ENCODE assay signal across 12 cellular contexts in genomic region chr19:55119053-55119452, GRCh38. TPM values are rescaled to one million over a fixed set of nuclear protein-coding genes. Genes with fewer than 3 reads are reported as not detected.
DNase-seq lines count a peak whose midpoint lies in the region; ATAC-seq and TF ChIP-seq lines count a peak whose summit lies in the region.
"Had no signal": no experiment of that assay in that cellular context is flagged by ENCODE, and none has a peak within 500 bp of the region (broad histone marks: within the 10 kb centered on the region; RNA-seq: fewer than 3 reads in every experiment).

No MANE protein-coding gene starts in this region.

- WGBS in hepatocyte (ENCODE audit: low lambda C conversion rate, missing lambda C conversion rate), result 88% methylated on average over 14 of the region's 14 CpGs
- 57 to 80% (median 71%) methylated on average over 14 of the region's 14 CpGs for WGBS in spleen, 5 donors

- peaks cover 25% of the 10 kb centered on the region for H4K20me1 ChIP-seq in hepatocyte (ENCODE audit: insufficient read depth, poor library complexity, severe bottlenecking)

- peaks cover 29% of the 10 kb centered on the region for H3K4me1 Mint-ChIP-seq in activated T-cell treated with anti-CD3 and anti-CD28 coated beads, Interleukin-2, amount 50 U/mL, for 4 hours (ENCODE audit: low read depth)
- peaks cover 34% of the 10 kb centered on the region for H3K4me1 Mint-ChIP-seq in T-helper 17 cell

- peaks cover 14% of the 10 kb centered on the region for H3K27me3 Mint-ChIP-seq in activated T-cell treated with anti-CD3 and anti-CD28 coated beads, Interleukin-2, amount 50 U/mL, for 4 hours (ENCODE audit: low read depth)
- H3K27me3 Mint-ChIP-seq in T-helper 17 cell, result peaks cover 18% of the 10 kb centered on the region

- intact Hi-C loops in spleen (cut with DNase I; ENCODE audit: low total_unique reads), result no loop called here

- peak overlapping the region; percentile 98 for H3K27ac Mint-ChIP-seq in T-helper 17 cell

- H2AFZ ChIP-seq in hepatocyte, result peak overlapping the region; percentile 34

- H3K9me3 ChIP-seq in T-helper 17 cell (ENCODE audit: control insufficient read depth, low read length, poor library complexity, severe bottlenecking) (no peaks in the 10 kb centered on the region), hepatocyte (ENCODE audit: low read depth) (no peaks in the 10 kb centered on the region), spleen (no peaks in the 10 kb centered on the region)
- H3K9me3 ChIP-seq: tibial nerve had no signal

- H3K27me3 ChIP-seq in hepatocyte (peaks cover 8% of the 10 kb centered on the region), spleen (replicated peaks in 1 of 7) (peaks cover 0 to 11% (median 0%) of the 10 kb centered on the region in 7 donors)

- no peak for TF ChIP-seq POLR2A in spleen (IDR thresholded peaks at IDR 0.05)

- peak overlapping the region; percentile 81 for H3K4me2 ChIP-seq in hepatocyte

- H3K36me3 ChIP-seq in hepatocyte (replicated peaks; ENCODE audit: insufficient read depth, low read depth) (no peaks in the 10 kb centered on the region), spleen (peaks cover 0 to 11% (median 0%) of the 10 kb centered on the region in 6 donors)
- H3K36me3 ChIP-seq: tibial nerve had no signal

- no peak for TF ChIP-seq CTCF in hepatocyte (IDR thresholded peaks at IDR 0.05; ENCODE audit: poor library complexity)
- no peak for TF ChIP-seq CTCF in spleen (IDR thresholded peaks at IDR 0.05 in 8 of 11, conservative IDR thresholded peaks at IDR 0.05 in 3 of 11)
- no peak for TF ChIP-seq CTCF in GM20000 (IDR thresholded peaks at IDR 0.05; ENCODE audit: extremely low read depth, missing control alignments)

- H3K27ac ChIP-seq in hepatocyte (no peak overlapping the region), spleen (peak overlapping the region in 5 of 8 donors; percentile 79 to 94 (median 90))

- peaks cover 30% of the 10 kb centered on the region for H3K79me2 ChIP-seq in hepatocyte

- no peaks in the 10 kb centered on the region for H3K36me3 Mint-ChIP-seq in activated T-cell treated with anti-CD3 and anti-CD28 coated beads, Interleukin-2, amount 50 U/mL, for 4 hours (ENCODE audit: insufficient read depth)
- peaks cover 12% of the 10 kb centered on the region for H3K36me3 Mint-ChIP-seq in T-helper 17 cell (ENCODE audit: low read depth)

- no peaks in the 10 kb centered on the region for H3K9me3 Mint-ChIP-seq in activated T-cell treated with anti-CD3 and anti-CD28 coated beads, Interleukin-2, amount 50 U/mL, for 4 hours

- H3K4me1 ChIP-seq in hepatocyte (ENCODE audit: insufficient read depth), result peaks cover 19% of the 10 kb centered on the region
- peaks cover 15 to 43% (median 34%) of the 10 kb centered on the region in 6 donors for H3K4me1 ChIP-seq in spleen

- no peak for ATAC-seq in activated T-cell treated with anti-CD3 and anti-CD28 coated beads, Interleukin-2, amount 50 U/mL, for 4 hours
- ATAC-seq in T-helper 17 cell (peak; percentile 12), HG03378 (IDR thresholded peaks at IDR 0.05; ENCODE audit: unreplicated experiment) (no peak)

- no peaks in the 10 kb centered on the region for H3K9me2 ChIP-seq in hepatocyte (replicated peaks; ENCODE audit: insufficient read depth)

- H3K4me3 Mint-ChIP-seq in activated T-cell treated with anti-CD3 and anti-CD28 coated beads, Interleukin-2, amount 50 U/mL, for 4 hours, result peak overlapping the region; percentile 96
- peak overlapping the region; percentile 98 for H3K4me3 Mint-ChIP-seq in T-helper 17 cell

- DNase-seq in activated T-cell treated with anti-CD3 and anti-CD28 coated beads, Interleukin-2, amount 50 U/mL, for 4 hours, result no peak
- DNase-seq in activated T-cell treated with anti-CD3 and anti-CD28 coated beads for 4 hours (no peak), T-helper 17 cell (peak in 1 of 3 donors; percentile 37), hepatocyte (ENCODE audit: low spot score) (no peak), spleen (no peak), GM20000 (ENCODE audit: low spot score) (no peak), OCI-M1 (lab: John Stamatoyannopoulos, UW) (no peak)
- DNase-seq: NCI-H2107; stimulated activated CD4-positive, alpha-beta T cell treated with anti-CD3 and anti-CD28 coated beads, Interleukin-4, amount 100 ng/mL, for 1 hour had no signal

- no peak overlapping the region for H3K4me3 ChIP-seq in hepatocyte
- H3K4me3 ChIP-seq in spleen, result peak overlapping the region in 1 of 8 donors; percentile 96

RNA-seq across cellular contexts. Expression of gene PPP1R12C, which starts 1.6 kb away (rescaled TPM):
- total RNA-seq in activated T-cell treated with anti-CD3 and anti-CD28 coated beads, Interleukin-2, amount 50 U/mL, for 4 hours, result 100 to 1,000 TPM in 2 of 3 donors, 10 to 100 TPM in 1; 95.6 to 105 (median 104) TPM
- total RNA-seq in T-helper 17 cell (100 to 1,000 TPM; 133 to 173 TPM), hepatocyte (69.7 and 71.8 TPM in 2 replicates), spleen (100 to 1,000 TPM in 5 of 7 donors, 10 to 100 TPM in 2; 88.2 to 193 (median 129) TPM)
- polyA plus RNA-seq in hepatocyte (74.5 and 83.6 TPM in 2 replicates), spleen (100 to 1,000 TPM in 2 of 3 donors, 10 to 100 TPM in 1; 98.2 to 292 (median 263) TPM)

RNA-seq across cellular contexts. Expression of gene TNNT1, which starts 30.0 kb away (rescaled TPM):
- total RNA-seq in activated T-cell treated with anti-CD3 and anti-CD28 coated beads, Interleukin-2, amount 50 U/mL, for 4 hours, result not detected
- total RNA-seq in T-helper 17 cell, result under 1 TPM in 1 of 2 donors, not detected in 1; 0.52 TPM
- 9.6 and 11.5 TPM in 2 replicates for total RNA-seq in hepatocyte
- 32.1 and 86.4 TPM in 2 replicates for polyA plus RNA-seq in hepatocyte
- total RNA-seq in spleen, result 1 to 10 TPM in 4 of 7 donors, not detected in 3; 1.3 to 5.4 (median 2.6) TPM
- 1 to 10 TPM in 1 of 3 donors, under 1 TPM in 2; 0.26 to 6.2 (median 0.94) TPM for polyA plus RNA-seq in spleen
- total RNA-seq: activated CD8-positive, alpha-beta memory T cell treated with anti-CD3 and anti-CD28 coated beads for 36 hours had no signal

RNA-seq across cellular contexts. Expression of gene TNNI3, which starts 38.5 kb away (rescaled TPM):
- total RNA-seq in activated T-cell treated with anti-CD3 and anti-CD28 coated beads, Interleukin-2, amount 50 U/mL, for 4 hours, result not detected
- total RNA-seq in T-helper 17 cell (not detected), hepatocyte (1.4 and 2.9 TPM in 2 replicates), spleen (not detected)
- polyA plus RNA-seq in hepatocyte (1.4 and 1.6 TPM in 2 replicates), spleen (under 1 TPM; 0.15 to 0.74 (median 0.70) TPM)
- total RNA-seq: activated CD8-positive, alpha-beta memory T cell treated with anti-CD3 and anti-CD28 coated beads for 36 hours; tibial nerve had no signal

RNA-seq across cellular contexts. Expression of gene EPS8L1, which starts 43.4 kb away (rescaled TPM):
- total RNA-seq in activated T-cell treated with anti-CD3 and anti-CD28 coated beads, Interleukin-2, amount 50 U/mL, for 4 hours, result 1 to 10 TPM in 1 of 3 donors, under 1 TPM in 2; 0.53 to 1.2 (median 0.87) TPM
- total RNA-seq in T-helper 17 cell (1 to 10 TPM; 1.8 to 3.3 TPM), hepatocyte (20.5 and 25.7 TPM in 2 replicates), spleen (1 to 10 TPM in 5 of 7 donors, under 1 TPM in 1, not detected in 1; 0.37 to 3.4 (median 2.2) TPM)
- polyA plus RNA-seq in hepatocyte (33.8 and 49.6 TPM in 2 replicates), spleen (1 to 10 TPM; 5.2 to 5.3 (median 5.3) TPM)

RNA-seq across cellular contexts. Expression of gene DNAAF3, which starts 47.4 kb away (rescaled TPM):
- total RNA-seq in activated T-cell treated with anti-CD3 and anti-CD28 coated beads, Interleukin-2, amount 50 U/mL, for 4 hours, result under 1 TPM in 2 of 3 donors, not detected in 1; 0.25 to 0.45 TPM
- total RNA-seq in T-helper 17 cell, result not detected
- 0.17 and 1.9 TPM in 2 replicates for total RNA-seq in hepatocyte
- 3.8 and 4.9 TPM in 2 replicates for polyA plus RNA-seq in hepatocyte
- 1 to 10 TPM in 2 of 7 donors, under 1 TPM in 3, not detected in 2; 0.68 to 1.1 (median 0.76) TPM for total RNA-seq in spleen
- polyA plus RNA-seq in spleen, result under 1 TPM; 0.28 to 0.45 (median 0.36) TPM
- total RNA-seq: activated CD8-positive, alpha-beta memory T cell treated with anti-CD3 and anti-CD28 coated beads for 36 hours had no signal
